ENCODE assay signal across 24 cellular contexts in the genomic region with DNA sequence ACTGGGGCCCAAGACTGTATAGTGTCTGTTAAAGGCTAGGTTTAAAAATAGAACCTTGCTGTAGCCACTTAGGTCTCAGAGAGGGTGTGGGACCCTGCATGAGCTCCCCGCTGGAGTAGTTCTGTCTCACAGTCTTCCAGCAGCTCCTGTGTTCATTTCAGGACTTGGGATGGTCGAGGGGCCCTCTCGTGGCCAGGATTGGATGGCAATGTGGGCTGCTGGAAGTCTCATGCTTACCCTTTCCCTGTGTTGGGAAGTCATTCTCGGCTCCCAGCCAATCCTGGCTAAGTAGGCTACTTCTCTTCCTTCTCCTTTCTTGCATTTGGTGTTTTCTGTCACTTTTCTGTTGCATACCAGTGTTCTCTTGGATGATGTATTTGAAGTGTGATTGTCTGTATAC.
DNase-seq lines count a peak whose midpoint lies in the region; ATAC-seq, FAIRE-seq and TF ChIP-seq lines count a peak whose summit lies in the region.
"Had no signal": no experiment of that assay in that cellular context is flagged by ENCODE, and none has a peak within 500 bp of the region (broad histone marks: within the 10 kb centered on the region; RNA-seq: fewer than 3 reads in every experiment).

No MANE protein-coding gene starts in this region.

- no peak overlapping the region for H2BK5ac ChIP-seq in H9 (ENCODE audit: insufficient read length, low read length)

- no peak overlapping the region for H3K4me2 ChIP-seq in H9 (ENCODE audit: insufficient read depth, insufficient read length, low read length)
- no peak overlapping the region for H3K4me2 ChIP-seq in HepG2 (ENCODE audit: low read depth, low read length)
- H3K4me2 ChIP-seq: A549, BLaER1, PC-9, SK-N-SH had no signal

- H3K27me3 Mint-ChIP-seq in H9 (ENCODE audit: low read depth): peaks cover 1% of the 10 kb centered on the region; the same call in 1 of the 2 replicates
- H3K27me3 Mint-ChIP-seq: natural killer cell treated with Interleukin-12 subunit alpha and Interleukin-12 subunit beta and Interleukin-15 and Interleukin-18, amount 100 ng/mL, for 72 hours had no signal

- no peaks in the 10 kb centered on the region for H3K79me1 ChIP-seq in H9 (ENCODE audit: insufficient read depth, low read depth, low read length, poor library complexity, severe bottlenecking)

- in situ Hi-C loops in HepG2 (cut with HindIII; ENCODE audit: extremely low pct_ligation_motif_present, low pct_unique_long_range_greater_than_20kb): no loop called here

- H3K23me2 ChIP-seq in H9 (ENCODE audit: insufficient read length, low read depth, low read length, poor library complexity, severe bottlenecking): no peaks in the 10 kb centered on the region

- no peak overlapping the region for H3K4me3 Mint-ChIP-seq in H9
- H3K4me3 Mint-ChIP-seq: immature natural killer cell; natural killer cell treated with Interleukin-12 subunit alpha and Interleukin-12 subunit beta and Interleukin-15 and Interleukin-18, amount 100 ng/mL, for 72 hours had no signal

- H3K56ac ChIP-seq in H9 (ENCODE audit: insufficient read length, low read depth, low read length): no peak overlapping the region

- WGBS in H9 (ENCODE audit: extremely low coverage, insufficient read length, low lambda C conversion rate): no CpG with 5 or more reads among the region's 4 CpGs
- WGBS in HepG2 (ENCODE audit: low lambda C conversion rate): 4% methylated on average over 4 of the region's 4 CpGs

- H2BK12ac ChIP-seq in H9 (ENCODE audit: insufficient read length, low read depth, low read length): no peak overlapping the region

- no TSS peak for BruUV-seq in HepG2 (replicated peaks; lab: Mats Ljungman, UMichigan)

- H4K20me1 ChIP-seq in H9 (ENCODE audit: control insufficient read depth, insufficient read depth, insufficient read length) (no peaks in the 10 kb centered on the region), HepG2 (ENCODE audit: insufficient read depth, low read length) (no peaks in the 10 kb centered on the region)
- H4K20me1 ChIP-seq: BLaER1 had no signal

- no peak overlapping the region for H2BK20ac ChIP-seq in H9 (ENCODE audit: low read depth, low read length, poor library complexity, severe bottlenecking)

- peaks cover 4 to 26% of the 10 kb centered on the region in 2 experiments; a peak in 4 of 5 replicates for H3K9me3 Mint-ChIP-seq in H9

- intact Hi-C loops in HepG2 (cut with micrococcal nuclease; ENCODE audit: unreplicated experiment): loop anchor here (1.0 to 5.0 kb wide), 2 partner anchors 207 to 262 kb away; no protein-coding TSS in a partner anchor

- H3K79me2 ChIP-seq in H9 (ENCODE audit: insufficient read depth, low read length): no peaks in the 10 kb centered on the region
- H3K79me2 ChIP-seq in HepG2 (ENCODE audit: insufficient read depth, low read length): no peaks in the 10 kb centered on the region

- H3K4me3 ChIP-seq in HepG2 (replicated peaks in 1 of 3; ENCODE audit: insufficient read depth in 1 of 3, low read depth in 2 of 3, low read length in 3 of 3): no peak overlapping the region
- H3K4me3 ChIP-seq: A549, BLaER1, GM12878, heart right ventricle, pancreas, PC-9, upper lobe of left lung had no signal

- H3K4me1 ChIP-seq in H9 (ENCODE audit: insufficient read depth, low read length) (no peaks in the 10 kb centered on the region), HepG2 (ENCODE audit: insufficient read depth, low read length) (no peaks in the 10 kb centered on the region)
- H3K4me1 ChIP-seq: A549, BLaER1, heart right ventricle, pancreas, upper lobe of left lung had no signal

- TF ChIP-seq CTCF in H9 (conservative IDR thresholded peaks at IDR 0.05) (peak; percentile 48; the same call in 2 of the 3 replicates), HepG2 (CRISPR knock-in tag; IDR thresholded peaks at IDR 0.05) (peak; percentile 70)

- no peak overlapping the region for H3K27ac Mint-ChIP-seq in H9
- H3K27ac Mint-ChIP-seq: immature natural killer cell; natural killer cell treated with Interleukin-12 subunit alpha and Interleukin-12 subunit beta and Interleukin-15 and Interleukin-18, amount 100 ng/mL, for 72 hours had no signal

- no peak overlapping the region for H3K23ac ChIP-seq in H9 (ENCODE audit: insufficient read length, low read depth, low read length)

- FAIRE-seq in HepG2 (lab: Jason Lieb, UNC): no peak
- FAIRE-seq: A549, GM12878, pancreas had no signal

- H3K27ac ChIP-seq in H9 (ENCODE audit: insufficient read length, low read depth, low read length): no peak overlapping the region
- H3K27ac ChIP-seq in HepG2 (ENCODE audit: extremely low read length, insufficient read depth, low read length): no peak overlapping the region
- H3K27ac ChIP-seq: A549, BLaER1, epithelial cell of prostate, heart right ventricle, pancreas, PC-9, upper lobe of left lung had no signal

- no peak overlapping the region for H3T11ph ChIP-seq in H9 (ENCODE audit: low read length)

- CTCF ChIA-PET in HepG2 (lab: Yijun Ruan, JAX; ENCODE audit: low intra/inter-chr PET ratio, low total read pairs): interaction anchor here (1.1 kb wide), 1 partner anchor 208 kb away, joined by 3 read pairs; no protein-coding TSS in a partner anchor

- POLR2A ChIA-PET in HepG2 (lab: Yijun Ruan, JAX): no interaction called here

- H3K36me3 ChIP-seq in HepG2 (replicated peaks in 1 of 2; ENCODE audit: control insufficient read depth in 1 of 2, insufficient read depth in 2 of 2, low read length in 2 of 2): no peaks in the 10 kb centered on the region
- H3K36me3 ChIP-seq: BLaER1, heart right ventricle, pancreas, upper lobe of left lung had no signal

- no peak overlapping the region for H3K4ac ChIP-seq in H9 (ENCODE audit: low read depth, low read length)

- no peak overlapping the region for H4K5ac ChIP-seq in H9 (ENCODE audit: insufficient read length, low read depth, low read length)

- H3K4me1 Mint-ChIP-seq in H9: no peaks in the 10 kb centered on the region
- H3K4me1 Mint-ChIP-seq: immature natural killer cell had no signal

- no peak overlapping the region for H3K18ac ChIP-seq in H9 (ENCODE audit: insufficient read length, low read depth, low read length)

- H3K14ac ChIP-seq in H9 (ENCODE audit: insufficient read depth, low read length): no peak overlapping the region

- TF ChIP-seq RAD21 in HepG2 (CRISPR knock-in tag; IDR thresholded peaks at IDR 0.05): no peak

- TF ChIP-seq POLR2A in HepG2 (IDR thresholded peaks at IDR 0.05; ENCODE audit: insufficient read depth in 1 of 2, low read depth in 2 of 2, low read length in 2 of 2): no peak

- peaks cover 0 to 16% (median 5%) of the 10 kb centered on the region in 3 experiments; a peak in 4 of 7 replicates for H3K36me3 Mint-ChIP-seq in H9 (ENCODE audit: insufficient read depth in 1 of 3, low read depth in 3 of 3)

- no peak overlapping the region for H4K8ac ChIP-seq in H9 (replicated peaks; ENCODE audit: insufficient read length, low read depth, low read length)

- H2BK15ac ChIP-seq in H9 (ENCODE audit: low read depth, low read length): no peak overlapping the region

- H2AFZ ChIP-seq in H9 (ENCODE audit: low read length) (no peak overlapping the region), HepG2 (ENCODE audit: low read length) (no peak overlapping the region)
- H2AFZ ChIP-seq: PC-9 had no signal

- H3K9ac ChIP-seq in H9 (ENCODE audit: extremely low read depth, insufficient read length, low read length) (no peak overlapping the region), HepG2 (ENCODE audit: insufficient read depth, low read depth, low read length) (no peak overlapping the region)
- H3K9ac ChIP-seq: BLaER1, SK-N-SH had no signal

- H3K27me3 ChIP-seq in H9 (ENCODE audit: insufficient read depth, low read length) (no peaks in the 10 kb centered on the region), HepG2 (ENCODE audit: control insufficient read depth in 1 of 2, insufficient read depth in 2 of 2, low read length in 2 of 2) (no peaks in the 10 kb centered on the region)
- H3K27me3 ChIP-seq: BLaER1, heart right ventricle, pancreas, upper lobe of left lung had no signal

- DNase-seq in NCI-H748 (lab: John Stamatoyannopoulos, UW; ENCODE audit: unreplicated experiment) (peak; percentile 3), NCI-H748 treated with DMSO at 0.1 percent for 48 hours (lab: John Stamatoyannopoulos, UW) (no peak), H9 (peak; percentile 59), RPMI8226 (peak; percentile 8), HepG2 (ENCODE audit: low spot score) (peak; percentile 35), OCI-M1 (lab: John Stamatoyannopoulos, UW) (no peak)
- DNase-seq: activated CD8-positive, alpha-beta memory T cell treated with anti-CD3 and anti-CD28 coated beads, Interleukin-2, amount 50 U/mL, for 48 hours; Calu3; cerebellar nuclear complex; heart right ventricle; immature natural killer cell; left ventricle myocardium superior; NCI-H2107; PC-9; SK-N-SH had no signal

- H4K91ac ChIP-seq in H9 (ENCODE audit: insufficient read length, low read depth, low read length): no peak overlapping the region

- H2BK120ac ChIP-seq in H9 (ENCODE audit: low read depth, low read length, poor library complexity, severe bottlenecking): no peak overlapping the region

- ATAC-seq in HepG2 (peak; percentile 98), HG03196 (IDR thresholded peaks at IDR 0.05; ENCODE audit: unreplicated experiment) (no peak), HG03432 (IDR thresholded peaks at IDR 0.05; ENCODE audit: unreplicated experiment) (no peak)
- ATAC-seq: A549; GM12878; left ventricle myocardium superior; natural killer cell treated with Interleukin-12 subunit alpha and Interleukin-12 subunit beta and Interleukin-15 and Interleukin-18, amount 100 ng/mL, for 72 hours; pancreas had no signal

- TF ChIP-seq EP300 in HepG2 (IDR thresholded peaks at IDR 0.05; ENCODE audit: low read depth in 2 of 2, low read length in 2 of 2): no peak
- TF ChIP-seq EP300 in HepG2 (CRISPR knock-in tag; IDR thresholded peaks at IDR 0.05; ENCODE audit: borderline replicate concordance): no peak

- no peaks in the 10 kb centered on the region for H3K9me3 ChIP-seq in H9 (ENCODE audit: control insufficient read depth, low read depth, low read length)
- H3K9me3 ChIP-seq in HepG2 (ENCODE audit: low read length): peaks cover 23% of the 10 kb centered on the region; the same call in 1 of the 2 replicates
- H3K9me3 ChIP-seq: SK-N-SH had no signal

- no peak overlapping the region for H2AK5ac ChIP-seq in H9 (ENCODE audit: insufficient read length, low read length)

TF ChIP-seq in HepG2, 621 proteins besides CTCF, POLR2A, EP300 and RAD21 (continues in another document):
- TF ChIP-seq ZKSCAN8 (CRISPR knock-in tag; IDR thresholded peaks at IDR 0.05; ENCODE audit: borderline replicate concordance) (no peak), ZNF570 (CRISPR knock-in tag; IDR thresholded peaks at IDR 0.05; ENCODE audit: borderline replicate concordance) (no peak)

Comparison
In these comparisons a context has a peak if more than half of its experiments do, and no peak if none do; other contexts are left out.
1. DNase-seq: peak in NCI-H748 (single experiment), H9 (single experiment), RPMI8226 (single experiment) and HepG2 (single experiment); none in NCI-H748 treated with DMSO at 0.1 percent for 48 hours (single experiment) and OCI-M1 (single experiment).